In the genomic region with DNA sequence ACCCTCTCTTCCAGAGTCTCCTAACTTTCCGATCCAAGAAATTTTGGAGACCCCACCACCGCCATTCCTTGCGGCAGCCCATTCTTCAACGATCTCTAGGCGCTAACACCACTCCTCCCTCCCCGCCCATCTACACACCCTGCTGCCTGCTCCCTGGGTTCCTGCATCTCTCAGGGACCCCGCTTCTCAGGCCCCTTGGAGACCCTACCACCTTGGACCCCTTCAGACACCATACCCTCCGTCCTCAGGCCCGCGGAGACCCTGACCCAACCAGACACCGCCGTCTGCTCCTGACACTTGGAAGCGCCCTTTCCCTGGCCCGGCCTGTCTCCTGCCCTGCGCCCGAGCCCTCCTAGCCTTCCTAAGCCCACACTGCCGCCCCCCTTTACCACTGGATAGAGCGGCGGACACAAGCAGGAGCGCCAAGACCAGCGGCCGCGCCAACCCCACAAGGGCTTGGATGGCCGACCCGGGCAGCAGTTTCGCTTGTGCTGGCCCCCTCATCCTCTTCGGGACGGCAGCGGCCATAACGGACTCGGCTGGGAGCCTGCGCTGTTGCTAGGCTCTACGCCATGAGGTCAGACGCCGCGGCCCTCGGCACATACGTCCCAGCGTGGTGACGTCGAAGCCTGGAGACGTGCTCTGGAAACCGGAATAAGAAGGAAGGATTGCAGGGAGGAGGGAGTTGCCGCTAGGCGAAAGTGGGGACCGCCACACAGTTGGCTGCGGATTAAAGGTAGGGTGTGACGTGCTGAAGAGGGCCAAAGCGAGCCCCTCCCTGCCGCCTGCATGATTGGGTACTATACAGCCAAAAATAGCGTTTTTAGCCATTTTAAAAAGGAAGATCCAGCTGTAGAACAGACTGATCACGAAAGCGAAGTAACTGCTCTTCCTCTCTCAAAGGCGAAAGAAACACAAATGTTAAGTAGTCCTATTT, we compare ENCODE assay signal across 1 cellular context.
TF ChIP-seq lines count a peak whose summit lies in the region.

Gene C5orf15 (minus strand): TSS at position 569 of the 937 bp plus-strand sequence. CDS start 41 bp downstream, at position 528.

TF ChIP-seq in K562, 482 proteins besides CTCF, POLR2A, EP300 and RAD21 (continued from another document and continues in another):
- TF ChIP-seq E2F4 (CRISPR knock-in tag; IDR thresholded peaks at IDR 0.05; ENCODE audit: low read depth), result no peak
- TF ChIP-seq ZNF232 (CRISPR knock-in tag; IDR thresholded peaks at IDR 0.05), result no peak
- no peak for TF ChIP-seq ZNF277 (CRISPR knock-in tag; IDR thresholded peaks at IDR 0.05; ENCODE audit: borderline replicate concordance)
- no peak for TF ChIP-seq SNRNP70 (optimal IDR thresholded peaks at IDR 0.05; ENCODE audit: low read depth, low read length)
- TF ChIP-seq NR1H2 (CRISPR knock-in tag; IDR thresholded peaks at IDR 0.05), result no peak
- no peak for TF ChIP-seq ZNF316 (IDR thresholded peaks at IDR 0.05)
- no peak for TF ChIP-seq PTBP1 (IDR thresholded peaks at IDR 0.05; ENCODE audit: low read depth, low read length)
- TF ChIP-seq TEAD4 (IDR thresholded peaks at IDR 0.05; ENCODE audit: low read length), result no peak; the same call in 1 of the 2 replicates
- TF ChIP-seq TEAD4 (CRISPR knock-in tag; IDR thresholded peaks at IDR 0.05; ENCODE audit: borderline replicate concordance), result no peak
- no peak for TF ChIP-seq PCBP2 (IDR thresholded peaks at IDR 0.05; ENCODE audit: low read depth, low read length, poor library complexity, severe bottlenecking)
- no peak for TF ChIP-seq DIDO1 (tag; IDR thresholded peaks at IDR 0.05; ENCODE audit: low read depth)
- no peak for TF ChIP-seq NR4A1 (CRISPR knock-in tag; IDR thresholded peaks at IDR 0.05)
- no peak for TF ChIP-seq NR4A1 (tag; IDR thresholded peaks at IDR 0.05)
- no peak for TF ChIP-seq TAL1 (IDR thresholded peaks at IDR 0.05)
- TF ChIP-seq BRD4 (IDR thresholded peaks at IDR 0.05), result no peak; the same call in 1 of the 2 replicates
- TF ChIP-seq ZKSCAN3 (CRISPR knock-in tag; IDR thresholded peaks at IDR 0.05), result no peak
- TF ChIP-seq PHB2 (IDR thresholded peaks at IDR 0.05; ENCODE audit: low read depth), result peak; percentile 33; the same call in 1 of the 2 replicates
- TF ChIP-seq CCNT2 (IDR thresholded peaks at IDR 0.05; ENCODE audit: borderline replicate concordance, extremely low read depth, insufficient read length, low read depth, low read length), result peak; percentile 18
- no peak; the same call in 1 of the 2 replicates for TF ChIP-seq ZNF143 (CRISPR knock-in tag; IDR thresholded peaks at IDR 0.05)
- TF ChIP-seq, protein P1, sequence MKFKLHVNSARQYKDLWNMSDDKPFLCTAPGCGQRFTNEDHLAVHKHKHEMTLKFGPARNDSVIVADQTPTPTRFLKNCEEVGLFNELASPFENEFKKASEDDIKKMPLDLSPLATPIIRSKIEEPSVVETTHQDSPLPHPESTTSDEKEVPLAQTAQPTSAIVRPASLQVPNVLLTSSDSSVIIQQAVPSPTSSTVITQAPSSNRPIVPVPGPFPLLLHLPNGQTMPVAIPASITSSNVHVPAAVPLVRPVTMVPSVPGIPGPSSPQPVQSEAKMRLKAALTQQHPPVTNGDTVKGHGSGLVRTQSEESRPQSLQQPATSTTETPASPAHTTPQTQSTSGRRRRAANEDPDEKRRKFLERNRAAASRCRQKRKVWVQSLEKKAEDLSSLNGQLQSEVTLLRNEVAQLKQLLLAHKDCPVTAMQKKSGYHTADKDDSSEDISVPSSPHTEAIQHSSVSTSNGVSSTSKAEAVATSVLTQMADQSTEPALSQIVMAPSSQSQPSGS (CRISPR knock-in tag; IDR thresholded peaks at IDR 0.05), result no peak
- no peak for TF ChIP-seq FOXA3 (CRISPR knock-in tag; conservative IDR thresholded peaks at IDR 0.05 in 1 of 2, IDR thresholded peaks at IDR 0.05 in 1 of 2)
- no peak for TF ChIP-seq NFE2L1 (tag; IDR thresholded peaks at IDR 0.05; ENCODE audit: borderline replicate concordance, low read depth)
- no peak for TF ChIP-seq ZKSCAN8 (CRISPR knock-in tag; IDR thresholded peaks at IDR 0.05)
- no peak for TF ChIP-seq FOS (IDR thresholded peaks at IDR 0.05; ENCODE audit: extremely low read depth, insufficient read length)
- no peak for TF ChIP-seq RUNX1 (IDR thresholded peaks at IDR 0.05; ENCODE audit: low read depth)
- peak; percentile 84 for TF ChIP-seq CXXC5 (CRISPR knock-in tag; IDR thresholded peaks at IDR 0.05)
- TF ChIP-seq, protein P2, sequence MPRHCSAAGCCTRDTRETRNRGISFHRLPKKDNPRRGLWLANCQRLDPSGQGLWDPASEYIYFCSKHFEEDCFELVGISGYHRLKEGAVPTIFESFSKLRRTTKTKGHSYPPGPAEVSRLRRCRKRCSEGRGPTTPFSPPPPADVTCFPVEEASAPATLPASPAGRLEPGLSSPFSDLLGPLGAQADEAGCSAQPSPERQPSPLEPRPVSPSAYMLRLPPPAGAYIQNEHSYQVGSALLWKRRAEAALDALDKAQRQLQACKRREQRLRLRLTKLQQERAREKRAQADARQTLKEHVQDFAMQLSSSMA (CRISPR knock-in tag; IDR thresholded peaks at IDR 0.05), result no peak
- no peak for TF ChIP-seq KAT7 (CRISPR knock-in tag; IDR thresholded peaks at IDR 0.05; ENCODE audit: borderline replicate concordance)
- TF ChIP-seq, protein P3, sequence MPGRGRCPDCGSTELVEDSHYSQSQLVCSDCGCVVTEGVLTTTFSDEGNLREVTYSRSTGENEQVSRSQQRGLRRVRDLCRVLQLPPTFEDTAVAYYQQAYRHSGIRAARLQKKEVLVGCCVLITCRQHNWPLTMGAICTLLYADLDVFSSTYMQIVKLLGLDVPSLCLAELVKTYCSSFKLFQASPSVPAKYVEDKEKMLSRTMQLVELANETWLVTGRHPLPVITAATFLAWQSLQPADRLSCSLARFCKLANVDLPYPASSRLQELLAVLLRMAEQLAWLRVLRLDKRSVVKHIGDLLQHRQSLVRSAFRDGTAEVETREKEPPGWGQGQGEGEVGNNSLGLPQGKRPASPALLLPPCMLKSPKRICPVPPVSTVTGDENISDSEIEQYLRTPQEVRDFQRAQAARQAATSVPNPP (IDR thresholded peaks at IDR 0.05; ENCODE audit: borderline replicate concordance, insufficient read depth, insufficient read length), result no peak
- no peak for TF ChIP-seq PYGO2 (tag; IDR thresholded peaks at IDR 0.05)
- TF ChIP-seq NBN (IDR thresholded peaks at IDR 0.05; ENCODE audit: low read depth), result peak; percentile 20; the same call in 1 of the 2 replicates
- TF ChIP-seq ZBTB12 (CRISPR knock-in tag; IDR thresholded peaks at IDR 0.05), result peak; percentile 86
- TF ChIP-seq TBP (optimal IDR thresholded peaks at IDR 0.05; ENCODE audit: low read depth, low read length), result peak; percentile 67
- TF ChIP-seq RHOXF2B (CRISPR knock-in tag; conservative IDR thresholded peaks at IDR 0.05), result no peak
- TF ChIP-seq, protein P4, sequence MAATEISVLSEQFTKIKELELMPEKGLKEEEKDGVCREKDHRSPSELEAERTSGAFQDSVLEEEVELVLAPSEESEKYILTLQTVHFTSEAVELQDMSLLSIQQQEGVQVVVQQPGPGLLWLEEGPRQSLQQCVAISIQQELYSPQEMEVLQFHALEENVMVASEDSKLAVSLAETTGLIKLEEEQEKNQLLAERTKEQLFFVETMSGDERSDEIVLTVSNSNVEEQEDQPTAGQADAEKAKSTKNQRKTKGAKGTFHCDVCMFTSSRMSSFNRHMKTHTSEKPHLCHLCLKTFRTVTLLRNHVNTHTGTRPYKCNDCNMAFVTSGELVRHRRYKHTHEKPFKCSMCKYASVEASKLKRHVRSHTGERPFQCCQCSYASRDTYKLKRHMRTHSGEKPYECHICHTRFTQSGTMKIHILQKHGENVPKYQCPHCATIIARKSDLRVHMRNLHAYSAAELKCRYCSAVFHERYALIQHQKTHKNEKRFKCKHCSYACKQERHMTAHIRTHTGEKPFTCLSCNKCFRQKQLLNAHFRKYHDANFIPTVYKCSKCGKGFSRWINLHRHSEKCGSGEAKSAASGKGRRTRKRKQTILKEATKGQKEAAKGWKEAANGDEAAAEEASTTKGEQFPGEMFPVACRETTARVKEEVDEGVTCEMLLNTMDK (IDR thresholded peaks at IDR 0.05; ENCODE audit: borderline replicate concordance, insufficient read depth, low read depth, low read length, poor library complexity, severe bottlenecking), result no peak
- peak; percentile 37; the same call in 1 of the 2 replicates for TF ChIP-seq ESRRA (IDR thresholded peaks at IDR 0.05; ENCODE audit: borderline replicate concordance, low read depth)
- no peak for TF ChIP-seq SNIP1 (IDR thresholded peaks at IDR 0.05; ENCODE audit: low read depth)
- TF ChIP-seq REST (CRISPR knock-in tag; IDR thresholded peaks at IDR 0.05; ENCODE audit: low read depth), result no peak
- TF ChIP-seq FUS (optimal IDR thresholded peaks at IDR 0.05; ENCODE audit: low read depth, low read length), result no peak
- TF ChIP-seq ZNF584 (CRISPR knock-in tag; IDR thresholded peaks at IDR 0.05; ENCODE audit: low read depth), result no peak
- TF ChIP-seq GMEB1 (CRISPR knock-in tag; IDR thresholded peaks at IDR 0.05), result peak; percentile 98
- TF ChIP-seq SMARCB1 (IDR thresholded peaks at IDR 0.05; ENCODE audit: insufficient read length, low read depth), result no peak
- TF ChIP-seq PML (IDR thresholded peaks at IDR 0.05; ENCODE audit: low read length), result peak; percentile 39; the same call in 1 of the 2 replicates
- TF ChIP-seq, protein P5, sequence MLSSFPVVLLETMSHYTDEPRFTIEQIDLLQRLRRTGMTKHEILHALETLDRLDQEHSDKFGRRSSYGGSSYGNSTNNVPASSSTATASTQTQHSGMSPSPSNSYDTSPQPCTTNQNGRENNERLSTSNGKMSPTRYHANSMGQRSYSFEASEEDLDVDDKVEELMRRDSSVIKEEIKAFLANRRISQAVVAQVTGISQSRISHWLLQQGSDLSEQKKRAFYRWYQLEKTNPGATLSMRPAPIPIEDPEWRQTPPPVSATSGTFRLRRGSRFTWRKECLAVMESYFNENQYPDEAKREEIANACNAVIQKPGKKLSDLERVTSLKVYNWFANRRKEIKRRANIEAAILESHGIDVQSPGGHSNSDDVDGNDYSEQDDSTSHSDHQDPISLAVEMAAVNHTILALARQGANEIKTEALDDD (IDR thresholded peaks at IDR 0.05), result no peak
- no peak for TF ChIP-seq HOXB6 (CRISPR knock-in tag; IDR thresholded peaks at IDR 0.05; ENCODE audit: borderline replicate concordance)
- no peak; the same call in 1 of the 2 replicates for TF ChIP-seq MYBL2 (IDR thresholded peaks at IDR 0.05; ENCODE audit: low read depth)
- no peak for TF ChIP-seq MYBL2 (CRISPR knock-in tag; IDR thresholded peaks at IDR 0.05; ENCODE audit: borderline replicate concordance)
- TF ChIP-seq ZNF174 (CRISPR knock-in tag; IDR thresholded peaks at IDR 0.05), result no peak
